In genomic region chr11:109945626-109946321, GRCh38 we compare ENCODE assay signal across 8 cellular contexts.
A peak's percentile ranks its signal among the peaks of the same experiment; 100 is the strongest.
DNase-seq lines count a peak whose midpoint lies in the region; ATAC-seq, FAIRE-seq and TF ChIP-seq lines count a peak whose summit lies in the region.

No MANE protein-coding gene starts in this region.

- H3K4me3 Mint-ChIP-seq in astrocyte (ENCODE audit: unreplicated experiment): no peak overlapping the region
- no peak overlapping the region for H3K4me3 Mint-ChIP-seq in endodermal cell

- no peak for TF ChIP-seq CTCF in astrocyte (IDR thresholded peaks at IDR 0.05; ENCODE audit: insufficient read depth, low read depth, low read length)
- TF ChIP-seq CTCF in endodermal cell (conservative IDR thresholded peaks at IDR 0.05): no peak

- H3K9ac ChIP-seq in astrocyte (ENCODE audit: low read length) (peak overlapping the region; percentile 65), skeletal muscle tissue (ENCODE audit: low read depth in 1 of 3, low read length in 3 of 3) (peak overlapping the region; percentile 0 to 28 (median 12)), endodermal cell (ENCODE audit: extremely low read depth, low read length, poor library complexity, severe bottlenecking) (no peak overlapping the region)

- H3K27ac Mint-ChIP-seq in astrocyte (ENCODE audit: unreplicated experiment): no peak overlapping the region
- H3K27ac Mint-ChIP-seq in endodermal cell: no peak overlapping the region

- DNase-seq in astrocyte (ENCODE audit: low read depth): no peak
- DNase-seq in NCI-H510A treated with DMSO at 0.1 percent for 48 hours (lab: John Stamatoyannopoulos, UW): no peak
- no peak for DNase-seq in T1000 (lab: John Stamatoyannopoulos, UW)
- DNase-seq in NCI-H69 (lab: John Stamatoyannopoulos, UW): no peak
- DNase-seq in endodermal cell: no peak

- H4K20me1 ChIP-seq in astrocyte (ENCODE audit: insufficient read depth, low read length): no peaks in the 10 kb centered on the region

- peak overlapping the region; percentile 31 for H2AFZ ChIP-seq in astrocyte (ENCODE audit: low read depth, low read length)

- H3K9me3 Mint-ChIP-seq in astrocyte (ENCODE audit: unreplicated experiment) (no peaks in the 10 kb centered on the region), endodermal cell (peaks cover 8% of the 10 kb centered on the region)

- no peaks in the 10 kb centered on the region for H3K36me3 ChIP-seq in astrocyte (ENCODE audit: insufficient read depth, low read length)
- no peaks in the 10 kb centered on the region for H3K36me3 ChIP-seq in skeletal muscle tissue (ENCODE audit: control insufficient read depth in 3 of 3, insufficient read depth in 3 of 3, low read length in 3 of 3)
- no peaks in the 10 kb centered on the region for H3K36me3 ChIP-seq in endodermal cell (ENCODE audit: control insufficient read depth, insufficient read depth, low read length)

- WGBS in endodermal cell (ENCODE audit: insufficient coverage in 1 of 2, insufficient read length in 1 of 2), 2 experiments: 55 to 73% methylated on average over 5 to 6 of the region's 6 CpGs

- peak overlapping the region; percentile 80 for H3K4me2 ChIP-seq in astrocyte (ENCODE audit: low read length)

- ATAC-seq in GM19025 (IDR thresholded peaks at IDR 0.05; ENCODE audit: low read depth, unreplicated experiment) (peak; percentile 66), HG02938 (IDR thresholded peaks at IDR 0.05; ENCODE audit: unreplicated experiment) (peak; percentile 69)

- H3K27ac ChIP-seq in astrocyte (ENCODE audit: low read depth, low read length) (no peak overlapping the region), skeletal muscle tissue (ENCODE audit: low read depth, low read length) (no peak overlapping the region), endodermal cell (ENCODE audit: low read depth, low read length) (no peak overlapping the region)

- H3K9me3 ChIP-seq in astrocyte (ENCODE audit: insufficient read depth, low read depth, low read length) (no peaks in the 10 kb centered on the region), skeletal muscle tissue (ENCODE audit: control insufficient read depth in 3 of 3, low read length in 3 of 3) (no peaks in the 10 kb centered on the region), endodermal cell (ENCODE audit: control insufficient read depth, low read length) (peaks cover 11% of the 10 kb centered on the region)

- FAIRE-seq in astrocyte (lab: Jason Lieb, UNC): no peak

- H3K4me1 ChIP-seq in astrocyte (ENCODE audit: insufficient read depth, low read length) (peaks cover 5% of the 10 kb centered on the region), skeletal muscle tissue (ENCODE audit: control insufficient read depth in 3 of 3, insufficient read depth in 3 of 3, low read length in 3 of 3) (no peaks in the 10 kb centered on the region), endodermal cell (ENCODE audit: control insufficient read depth, insufficient read depth, low read length) (no peaks in the 10 kb centered on the region)

- H3K79me2 ChIP-seq in astrocyte (ENCODE audit: insufficient read depth, low read length): no peaks in the 10 kb centered on the region

- H3K4me3 ChIP-seq in astrocyte (ENCODE audit: insufficient read depth, low read depth, low read length) (no peak overlapping the region), skeletal muscle tissue (ENCODE audit: low read length in 3 of 3) (peak overlapping the region; percentile 49 to 77 (median 60)), endodermal cell (ENCODE audit: low read length) (no peak overlapping the region)

- no peaks in the 10 kb centered on the region for H3K27me3 Mint-ChIP-seq in astrocyte (ENCODE audit: low read depth, unreplicated experiment)
- no peaks in the 10 kb centered on the region for H3K27me3 Mint-ChIP-seq in endodermal cell (ENCODE audit: insufficient read depth)

- H3K4me1 Mint-ChIP-seq in astrocyte (ENCODE audit: low read depth, unreplicated experiment) (no peaks in the 10 kb centered on the region), endodermal cell (peaks cover 4% of the 10 kb centered on the region)

- no peaks in the 10 kb centered on the region for H3K27me3 ChIP-seq in astrocyte (ENCODE audit: insufficient read depth, low read length)
- H3K27me3 ChIP-seq in skeletal muscle tissue (ENCODE audit: control insufficient read depth in 3 of 3, insufficient read depth in 3 of 3, low read length in 3 of 3): no peaks in the 10 kb centered on the region
- no peaks in the 10 kb centered on the region for H3K27me3 ChIP-seq in endodermal cell (ENCODE audit: control insufficient read depth, insufficient read depth, low read length, poor library complexity, severe bottlenecking)

- H3K36me3 Mint-ChIP-seq in astrocyte (ENCODE audit: low read depth, unreplicated experiment) (no peaks in the 10 kb centered on the region), endodermal cell (ENCODE audit: low read depth) (no peaks in the 10 kb centered on the region)

Comparison
In these comparisons a context has a peak if more than half of its experiments do, and no peak if none do; other contexts are left out.
1. H3K4me3 ChIP-seq: peak in skeletal muscle tissue (3 of 3); none in astrocyte (single experiment) and endodermal cell (single experiment).